24 cellular contexts compared by ENCODE assay signal in genomic region chr18:57583297-57583835, GRCh38.
"Had no signal": no experiment of that assay in that cellular context is flagged by ENCODE, and none has a peak within 500 bp of the region (broad histone marks: within the 10 kb centered on the region; RNA-seq: fewer than 3 reads in every experiment).

No MANE protein-coding gene starts in this region.

- H3K27ac Mint-ChIP-seq: activated CD8-positive, alpha-beta memory T cell treated with anti-CD3 and anti-CD28 coated beads, Interleukin-2, amount 10 ng/mL, durations not matched to agents 7 days and 5 days; activated CD8-positive, alpha-beta T cell treated with anti-CD3 and anti-CD28 coated beads for 36 hours; activated T-helper 17 cell treated with anti-CD3 and anti-CD28 coated beads, Interleukin-2, amount 50 U/mL, for 72 hours; stimulated activated naive CD8-positive, alpha-beta T cell treated with anti-CD3 and anti-CD28 coated beads, Interleukin-15, Interleukin-2, amounts not matched to agents 100 ng/mL and 50 ng/mL, for 24 hours; T-helper 17 cell had no signal

- H3K4me3 Mint-ChIP-seq: activated CD4-positive, alpha-beta T cell treated with anti-CD3 and anti-CD28 coated beads, Interleukin-2, amount 10 ng/mL, durations not matched to agents 7 days and 5 days; activated CD8-positive, alpha-beta memory T cell treated with anti-CD3 and anti-CD28 coated beads, Interleukin-2, amount 10 ng/mL, durations not matched to agents 7 days and 5 days; activated CD8-positive, alpha-beta T cell treated with anti-CD3 and anti-CD28 coated beads for 36 hours; activated T-helper 17 cell treated with anti-CD3 and anti-CD28 coated beads, Interleukin-2, amount 50 U/mL, for 72 hours; natural killer cell; stimulated activated naive CD8-positive, alpha-beta T cell treated with anti-CD3 and anti-CD28 coated beads, Interleukin-15, Interleukin-2, amounts not matched to agents 100 ng/mL and 50 ng/mL, for 24 hours; T-helper 17 cell had no signal

- H3K27me3 ChIP-seq: ascending aorta, gastroesophageal sphincter, tibial nerve, vagina had no signal

- H3K27ac ChIP-seq: ascending aorta, gastroesophageal sphincter, parathyroid adenoma, tibial nerve, vagina, WERI-Rb-1 had no signal

- H3K9me3 ChIP-seq: ascending aorta, gastroesophageal sphincter, tibial nerve, vagina had no signal

- H3K9me3 Mint-ChIP-seq: activated CD4-positive, alpha-beta T cell treated with anti-CD3 and anti-CD28 coated beads, Interleukin-2, amount 10 ng/mL, durations not matched to agents 7 days and 5 days; activated CD8-positive, alpha-beta T cell treated with anti-CD3 and anti-CD28 coated beads for 36 hours; activated naive CD4-positive, alpha-beta T cell treated with anti-CD3 and anti-CD28 coated beads, Interleukin-2, amount 50 U/mL, for 72 hours; activated T-helper 17 cell treated with anti-CD3 and anti-CD28 coated beads, Interleukin-2, amount 50 U/mL, for 72 hours; natural killer cell; stimulated activated naive CD8-positive, alpha-beta T cell treated with anti-CD3 and anti-CD28 coated beads, Interleukin-15, Interleukin-2, amounts not matched to agents 100 ng/mL and 50 ng/mL, for 24 hours had no signal

- H3K36me3 Mint-ChIP-seq: activated naive CD4-positive, alpha-beta T cell treated with anti-CD3 and anti-CD28 coated beads, Interleukin-2, amount 50 U/mL, for 72 hours; natural killer cell had no signal

- H2AFZ ChIP-seq: parathyroid adenoma had no signal

- DNase-seq: activated CD4-positive, alpha-beta T cell treated with anti-CD3 and anti-CD28 coated beads, Interleukin-2, amount 10 ng/mL, durations not matched to agents 7 days and 5 days; activated CD4-positive, CD25-positive, alpha-beta regulatory T cell treated with anti-CD3 and anti-CD28 coated beads, Interleukin-2, amount 50 U/mL, for 72 hours; activated CD8-positive, alpha-beta memory T cell treated with anti-CD3 and anti-CD28 coated beads, Interleukin-2, amount 10 ng/mL, durations not matched to agents 7 days and 5 days; activated CD8-positive, alpha-beta T cell treated with anti-CD3 and anti-CD28 coated beads for 36 hours; central memory CD4-positive, alpha-beta T cell; effector memory CD4-positive, alpha-beta T cell; head of caudate nucleus; islet precursor cell; left cardiac atrium; midbrain; natural killer cell; nucleus accumbens; right cardiac atrium; stimulated activated CD4-positive, alpha-beta T cell treated with anti-CD3 and anti-CD28 coated beads, Interleukin-12 subunit alpha, Interleukin-12 subunit beta, amount 100 ng/mL, for 4 hours; T-helper 17 cell; WERI-Rb-1 had no signal

- H3K27me3 Mint-ChIP-seq: activated CD4-positive, alpha-beta T cell treated with anti-CD3 and anti-CD28 coated beads, Interleukin-2, amount 10 ng/mL, durations not matched to agents 7 days and 5 days; activated CD8-positive, alpha-beta memory T cell treated with anti-CD3 and anti-CD28 coated beads, Interleukin-2, amount 10 ng/mL, durations not matched to agents 7 days and 5 days; activated CD8-positive, alpha-beta T cell treated with anti-CD3 and anti-CD28 coated beads for 36 hours; activated T-helper 17 cell treated with anti-CD3 and anti-CD28 coated beads, Interleukin-2, amount 50 U/mL, for 72 hours; stimulated activated naive CD8-positive, alpha-beta T cell treated with anti-CD3 and anti-CD28 coated beads, Interleukin-15, Interleukin-2, amounts not matched to agents 100 ng/mL and 50 ng/mL, for 24 hours; T-helper 17 cell had no signal

- H3K4me3 ChIP-seq: ascending aorta, gastroesophageal sphincter, tibial nerve, vagina had no signal

- H3K9ac ChIP-seq: parathyroid adenoma had no signal

- ATAC-seq: activated CD8-positive, alpha-beta memory T cell treated with anti-CD3 and anti-CD28 coated beads, Interleukin-2, amount 10 ng/mL, durations not matched to agents 7 days and 5 days; activated CD8-positive, alpha-beta T cell treated with anti-CD3 and anti-CD28 coated beads for 36 hours; activated naive CD4-positive, alpha-beta T cell treated with anti-CD3 and anti-CD28 coated beads, Interleukin-2, amount 50 U/mL, for 72 hours; activated T-helper 17 cell treated with anti-CD3 and anti-CD28 coated beads, Interleukin-2, amount 50 U/mL, for 72 hours; gastroesophageal sphincter; left cardiac atrium; natural killer cell; right cardiac atrium; T-helper 17 cell had no signal
